Comparison of ENCODE assay signal across 17 cellular contexts in the genomic region with DNA sequence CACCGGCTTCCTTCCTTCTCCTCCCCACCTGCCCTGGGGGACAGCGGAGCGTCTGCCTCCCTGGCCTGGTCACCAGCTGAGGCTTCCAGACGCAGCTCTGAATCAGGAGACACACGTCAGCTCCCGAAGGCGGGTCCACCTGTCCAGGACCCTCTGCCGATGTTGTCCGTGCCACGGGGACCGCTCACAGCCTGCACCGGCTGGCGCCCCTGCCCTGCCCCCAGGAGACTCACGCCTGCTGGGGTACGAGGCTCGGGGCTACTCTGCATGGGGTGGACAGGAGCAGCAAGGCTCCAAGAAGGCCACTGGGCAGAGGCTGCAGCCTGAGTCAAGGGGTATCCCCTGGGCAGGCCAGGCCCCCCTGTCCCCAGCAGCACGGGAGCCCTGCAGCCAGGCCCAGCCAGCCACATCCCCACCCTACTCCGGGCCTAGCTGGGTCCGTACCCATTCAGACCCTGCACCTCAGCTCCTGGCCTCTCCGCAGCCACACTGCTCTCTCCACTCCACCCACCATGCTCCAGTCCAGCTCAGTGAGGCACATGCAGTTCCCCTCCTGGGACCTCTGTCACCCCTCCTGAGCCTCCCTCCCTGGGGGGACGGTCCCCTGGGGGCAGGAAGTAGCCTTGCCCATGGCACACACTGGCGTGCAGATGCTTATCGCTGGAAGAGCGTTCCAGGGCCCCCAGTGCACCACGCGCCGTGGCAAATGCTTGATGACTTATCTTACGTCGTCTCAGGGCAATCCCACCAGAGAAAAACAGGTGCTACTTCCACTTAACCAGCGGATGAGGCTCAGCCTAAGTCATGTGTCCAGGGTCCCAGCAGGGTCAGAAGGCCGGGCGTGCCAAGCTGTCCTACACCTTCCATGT. TPM values are rescaled to one million over a fixed set of nuclear protein-coding genes. Genes with fewer than 3 reads are reported as not detected.
DNase-seq lines count a peak whose midpoint lies in the region; ATAC-seq, FAIRE-seq and TF ChIP-seq lines count a peak whose summit lies in the region.
"Had no signal": no experiment of that assay in that cellular context is flagged by ENCODE, and none has a peak within 500 bp of the region (broad histone marks: within the 10 kb centered on the region; RNA-seq: fewer than 3 reads in every experiment).

No MANE protein-coding gene starts in this region.

- H3K9ac ChIP-seq in kidney (ENCODE audit: low read length in 2 of 2): no peak overlapping the region
- H3K9ac ChIP-seq: KMS-11 had no signal

- H3K36me3 ChIP-seq in RWPE2 (ENCODE audit: low read depth) (no peaks in the 10 kb centered on the region), kidney (ENCODE audit: control insufficient read depth in 1 of 2, insufficient read depth in 2 of 2, low read length in 2 of 2) (no peaks in the 10 kb centered on the region)
- H3K36me3 ChIP-seq: pancreas had no signal

- 0 out of 3 replicates have a peak, but pooled peaks have one; percentile 7 for ATAC-seq in RWPE2 (ENCODE audit: low read depth)
- ATAC-seq in stimulated activated naive CD8-positive, alpha-beta T cell treated with anti-CD3 and anti-CD28 coated beads, Interleukin-15, amount 100 ng/mL, for 72 hours: peak; percentile 47
- ATAC-seq in HG03039 (IDR thresholded peaks at IDR 0.05; ENCODE audit: unreplicated experiment): no peak
- ATAC-seq: pancreas had no signal

- no peaks in the 10 kb centered on the region for H3K9me3 Mint-ChIP-seq in activated naive CD8-positive, alpha-beta T cell (ENCODE audit: low read depth)
- no peaks in the 10 kb centered on the region for H3K9me3 Mint-ChIP-seq in activated naive CD8-positive, alpha-beta T cell treated with anti-CD3 and anti-CD28 coated beads for 36 hours
- H3K9me3 Mint-ChIP-seq in stimulated activated naive CD8-positive, alpha-beta T cell treated with anti-CD3 and anti-CD28 coated beads, Interleukin-15, amount 100 ng/mL, for 72 hours: no peaks in the 10 kb centered on the region
- H3K9me3 Mint-ChIP-seq: activated naive CD4-positive, alpha-beta T cell treated with anti-CD3 and anti-CD28 coated beads, Interleukin-2, amount 50 U/mL, for 24 hours; central memory CD8-positive, alpha-beta T cell; HFFc6 had no signal

- no peaks in the 10 kb centered on the region for H3K27me3 ChIP-seq in RWPE2 (ENCODE audit: insufficient read depth, poor library complexity, severe bottlenecking)
- H3K27me3 ChIP-seq: pancreas had no signal

- peak overlapping the region; percentile 58 for H3K4me3 Mint-ChIP-seq in activated naive CD8-positive, alpha-beta T cell
- H3K4me3 Mint-ChIP-seq in activated naive CD8-positive, alpha-beta T cell treated with anti-CD3 and anti-CD28 coated beads for 36 hours: no peak overlapping the region
- peak overlapping the region in 1 of 2 donors; percentile 6 for H3K4me3 Mint-ChIP-seq in stimulated activated naive CD8-positive, alpha-beta T cell treated with anti-CD3 and anti-CD28 coated beads, Interleukin-15, amount 100 ng/mL, for 72 hours
- H3K4me3 Mint-ChIP-seq: activated naive CD4-positive, alpha-beta T cell treated with anti-CD3 and anti-CD28 coated beads, Interleukin-2, amount 50 U/mL, for 24 hours; central memory CD8-positive, alpha-beta T cell; HFFc6 had no signal

- no peak for DNase-seq in activated naive CD8-positive, alpha-beta T cell treated with anti-CD3 and anti-CD28 coated beads for 36 hours
- DNase-seq in RWPE2 (ENCODE audit: low spot score) (no peak), kidney (peak; percentile 60), urothelium cell line (ENCODE audit: low spot score) (no peak)
- no peak for DNase-seq in stimulated activated naive CD8-positive, alpha-beta T cell treated with anti-CD3 and anti-CD28 coated beads, Interleukin-15, amount 100 ng/mL, for 72 hours
- no peak for DNase-seq in activated CD4-positive, alpha-beta T cell treated with anti-CD3 and anti-CD28 coated beads, Interleukin-2, amount 50 U/mL, for 1 hour
- DNase-seq: activated CD8-positive, alpha-beta memory T cell treated with anti-CD3 and anti-CD28 coated beads for 24 hours; HFFc6; NCI-H187 treated with DMSO at 0.1 percent for 48 hours; NCI-H82; T-helper 9 cell had no signal

- FAIRE-seq in kidney (lab: Jason Lieb, UNC): no peak
- no peak for FAIRE-seq in urothelium cell line (lab: Jason Lieb, UNC)
- FAIRE-seq: pancreas had no signal

- H3K4me1 Mint-ChIP-seq in activated naive CD8-positive, alpha-beta T cell (ENCODE audit: low read depth): peaks cover 7% of the 10 kb centered on the region
- H3K4me1 Mint-ChIP-seq in activated naive CD8-positive, alpha-beta T cell treated with anti-CD3 and anti-CD28 coated beads for 36 hours: peaks cover 2% of the 10 kb centered on the region
- no peaks in the 10 kb centered on the region for H3K4me1 Mint-ChIP-seq in stimulated activated naive CD8-positive, alpha-beta T cell treated with anti-CD3 and anti-CD28 coated beads, Interleukin-15, amount 100 ng/mL, for 72 hours
- H3K4me1 Mint-ChIP-seq: central memory CD8-positive, alpha-beta T cell had no signal

- H3K27ac ChIP-seq in RWPE2 (ENCODE audit: poor library complexity, severe bottlenecking) (no peak overlapping the region), kidney (ENCODE audit: low read depth in 2 of 2, low read length in 2 of 2) (no peak overlapping the region)
- H3K27ac ChIP-seq: KMS-11, pancreas had no signal

- no peak overlapping the region for H3K27ac Mint-ChIP-seq in activated naive CD8-positive, alpha-beta T cell
- H3K27ac Mint-ChIP-seq in activated naive CD8-positive, alpha-beta T cell treated with anti-CD3 and anti-CD28 coated beads for 36 hours: no peak overlapping the region
- H3K27ac Mint-ChIP-seq in stimulated activated naive CD8-positive, alpha-beta T cell treated with anti-CD3 and anti-CD28 coated beads, Interleukin-15, amount 100 ng/mL, for 72 hours: peak overlapping the region in 1 of 2 donors; percentile 21
- H3K27ac Mint-ChIP-seq: activated naive CD4-positive, alpha-beta T cell treated with anti-CD3 and anti-CD28 coated beads, Interleukin-2, amount 50 U/mL, for 24 hours; HFFc6 had no signal

- H3K36me3 Mint-ChIP-seq in activated naive CD8-positive, alpha-beta T cell: no peaks in the 10 kb centered on the region
- H3K36me3 Mint-ChIP-seq in activated naive CD8-positive, alpha-beta T cell treated with anti-CD3 and anti-CD28 coated beads for 36 hours: no peaks in the 10 kb centered on the region
- H3K36me3 Mint-ChIP-seq: activated naive CD4-positive, alpha-beta T cell treated with anti-CD3 and anti-CD28 coated beads, Interleukin-2, amount 50 U/mL, for 24 hours had no signal

- H3K9me3 ChIP-seq in RWPE2 (ENCODE audit: severe bottlenecking) (no peaks in the 10 kb centered on the region), kidney (ENCODE audit: control insufficient read depth in 1 of 2, low read length in 2 of 2) (no peaks in the 10 kb centered on the region)
- H3K9me3 ChIP-seq: pancreas had no signal

- no peak overlapping the region for H3K4me3 ChIP-seq in RWPE2 (ENCODE audit: severe bottlenecking)
- no peak overlapping the region for H3K4me3 ChIP-seq in kidney (ENCODE audit: low read length in 2 of 2)
- H3K4me3 ChIP-seq: pancreas had no signal

- no peaks in the 10 kb centered on the region for H3K4me1 ChIP-seq in RWPE2 (ENCODE audit: insufficient read depth, poor library complexity, severe bottlenecking)
- peaks cover 0 to 9% of the 10 kb centered on the region in 2 donors for H3K4me1 ChIP-seq in kidney (ENCODE audit: control insufficient read depth in 1 of 2, insufficient read depth in 1 of 2, low read depth in 1 of 2, low read length in 2 of 2)
- H3K4me1 ChIP-seq: pancreas had no signal

- intact Hi-C loops in kidney (cut with DNase I): no loop called here

- peaks cover 2% of the 10 kb centered on the region for H3K27me3 Mint-ChIP-seq in activated naive CD8-positive, alpha-beta T cell
- H3K27me3 Mint-ChIP-seq in activated naive CD8-positive, alpha-beta T cell treated with anti-CD3 and anti-CD28 coated beads for 36 hours: no peaks in the 10 kb centered on the region
- no peaks in the 10 kb centered on the region for H3K27me3 Mint-ChIP-seq in stimulated activated naive CD8-positive, alpha-beta T cell treated with anti-CD3 and anti-CD28 coated beads, Interleukin-15, amount 100 ng/mL, for 72 hours
- H3K27me3 Mint-ChIP-seq: activated naive CD4-positive, alpha-beta T cell treated with anti-CD3 and anti-CD28 coated beads, Interleukin-2, amount 50 U/mL, for 24 hours; central memory CD8-positive, alpha-beta T cell had no signal

- TF ChIP-seq CTCF in RWPE2 (IDR thresholded peaks at IDR 0.05; ENCODE audit: poor library complexity, severe bottlenecking) (no peak), kidney (IDR thresholded peaks at IDR 0.05; ENCODE audit: borderline replicate concordance, extremely low read depth, insufficient read depth) (no peak)

RNA-seq across cellular contexts. Expression of a gene that starts 2.2 kb away (rescaled TPM):
- not detected for total RNA-seq in activated naive CD8-positive, alpha-beta T cell treated with anti-CD3 and anti-CD28 coated beads for 36 hours
- total RNA-seq in kidney: 2.3 TPM
- 0.84 TPM for polyA plus RNA-seq in kidney (ENCODE audit: insufficient read depth, low read depth, low replicate concordance)
- total RNA-seq: HFFc6 had no signal

RNA-seq across cellular contexts. Expression of a gene that starts 21.3 kb away (rescaled TPM):
- total RNA-seq in activated naive CD8-positive, alpha-beta T cell treated with anti-CD3 and anti-CD28 coated beads for 36 hours: 10 to 100 TPM in 1 of 2 experiments, 1 to 10 TPM in 1; 9.1 to 11.0 TPM
- 11.6 TPM for total RNA-seq in kidney
- 11.9 TPM for polyA plus RNA-seq in kidney (ENCODE audit: insufficient read depth, low read depth, low replicate concordance)

RNA-seq across cellular contexts. Expression of a gene that starts 57.5 kb away (rescaled TPM):
- total RNA-seq in activated naive CD8-positive, alpha-beta T cell treated with anti-CD3 and anti-CD28 coated beads for 36 hours: 10 to 100 TPM; 24.9 to 26.2 TPM
- 22.1 TPM for total RNA-seq in kidney
- 30.4 TPM for polyA plus RNA-seq in kidney (ENCODE audit: insufficient read depth, low read depth, low replicate concordance)
